13 cellular contexts compared by ENCODE assay signal in genomic region chr1:75392278-75392677, GRCh38.
DNase-seq lines count a peak whose midpoint lies in the region; ATAC-seq, FAIRE-seq and TF ChIP-seq lines count a peak whose summit lies in the region.
"Had no signal": no experiment of that assay in that cellular context is flagged by ENCODE, and none has a peak within 500 bp of the region (broad histone marks: within the 10 kb centered on the region; RNA-seq: fewer than 3 reads in every experiment).

No MANE protein-coding gene starts in this region.

- no peak overlapping the region for H3K27ac Mint-ChIP-seq in progenitor cell of endocrine pancreas
- H3K27ac Mint-ChIP-seq: activated naive CD4-positive, alpha-beta T cell treated with anti-CD3 and anti-CD28 coated beads, Interleukin-2, amount 10 ng/mL, durations not matched to agents 7 days and 5 days; immature natural killer cell; T-cell had no signal

- no peaks in the 10 kb centered on the region for H3K27me3 Mint-ChIP-seq in progenitor cell of endocrine pancreas
- H3K27me3 Mint-ChIP-seq: activated naive CD4-positive, alpha-beta T cell treated with anti-CD3 and anti-CD28 coated beads, Interleukin-2, amount 10 ng/mL, durations not matched to agents 7 days and 5 days; T-cell had no signal

- H2AFZ ChIP-seq in GM12878 (ENCODE audit: control insufficient read depth, low read depth, low read length) (no peak overlapping the region), PC-9 (no peak overlapping the region)

- peak; percentile 90 for ATAC-seq in GM19023 (IDR thresholded peaks at IDR 0.05; ENCODE audit: unreplicated experiment)
- ATAC-seq in GM21723 (IDR thresholded peaks at IDR 0.05; ENCODE audit: unreplicated experiment), result peak; percentile 71
- ATAC-seq in HG03095 (IDR thresholded peaks at IDR 0.05; ENCODE audit: unreplicated experiment), result peak; percentile 77
- ATAC-seq in GM12878, result peak; percentile 57
- ATAC-seq: T-cell had no signal

- H3F3A ChIP-seq in PC-9 (ENCODE audit: insufficient read depth, low read depth), result no peaks in the 10 kb centered on the region

- H3K27me3 ChIP-seq in GM12878 (replicated peaks in 1 of 2; ENCODE audit: control insufficient read depth in 2 of 2, insufficient read depth in 2 of 2, low read length in 1 of 2) (no peaks in the 10 kb centered on the region), PC-9 (ENCODE audit: insufficient read depth, low read depth) (no peaks in the 10 kb centered on the region)
- H3K27me3 ChIP-seq: right atrium auricular region had no signal

- H3K79me2 ChIP-seq in GM12878 (ENCODE audit: control insufficient read depth, insufficient read depth, low read length) (no peaks in the 10 kb centered on the region), PC-9 (ENCODE audit: low read depth) (no peaks in the 10 kb centered on the region)

- H3K9me2 ChIP-seq in PC-9 (ENCODE audit: insufficient read depth), result no peaks in the 10 kb centered on the region

- no peaks in the 10 kb centered on the region for H3K36me3 ChIP-seq in GM12878 (ENCODE audit: control insufficient read depth in 2 of 2, insufficient read depth in 2 of 2, low read length in 1 of 2)
- H3K36me3 ChIP-seq in PC-9 (ENCODE audit: low read depth), result no peaks in the 10 kb centered on the region
- H3K36me3 ChIP-seq: right atrium auricular region had no signal

- peaks cover 39% of the 10 kb centered on the region for H3K9me3 Mint-ChIP-seq in progenitor cell of endocrine pancreas (ENCODE audit: low read depth)

- RAD21 ChIA-PET in GM12878 (lab: Charles Lee; ENCODE audit: unreplicated experiment), result no interaction called here

- H4K20me1 ChIP-seq in GM12878 (ENCODE audit: control insufficient read depth, insufficient read depth) (no peaks in the 10 kb centered on the region), PC-9 (ENCODE audit: insufficient read depth) (peaks cover 3% of the 10 kb centered on the region; the same call in 1 of the 2 replicates)

- TF ChIP-seq POLR2A in GM12878 (IDR thresholded peaks at IDR 0.05; ENCODE audit: low read depth, low read length), result no peak

- FAIRE-seq in GM12878 (lab: Jason Lieb, UNC), result no peak
- FAIRE-seq in GM19239 (lab: Jason Lieb, UNC), result no peak

- no peak for TF ChIP-seq EP300 in GM12878 (IDR thresholded peaks at IDR 0.05; ENCODE audit: borderline replicate concordance in 1 of 2, control insufficient read depth in 1 of 2, low read depth in 2 of 2, low read length in 2 of 2)

- H3K9me3 ChIP-seq in GM12878 (replicated peaks; ENCODE audit: control insufficient read depth, insufficient read depth, low read length) (no peaks in the 10 kb centered on the region), PC-9 (ENCODE audit: insufficient read depth, low read depth) (no peaks in the 10 kb centered on the region)

- H3K4me3 ChIP-seq in GM12878 (no peak overlapping the region), PC-9 (no peak overlapping the region)
- H3K4me3 ChIP-seq: right atrium auricular region had no signal

- H3K4me1 ChIP-seq in GM12878 (ENCODE audit: control insufficient read depth, insufficient read depth, low read length) (no peaks in the 10 kb centered on the region), PC-9 (replicated peaks; ENCODE audit: insufficient read depth) (no peaks in the 10 kb centered on the region)
- H3K4me1 ChIP-seq: right atrium auricular region had no signal

- no peaks in the 10 kb centered on the region for H3K4me1 Mint-ChIP-seq in progenitor cell of endocrine pancreas (ENCODE audit: low read depth)
- H3K4me1 Mint-ChIP-seq: immature natural killer cell, T-cell had no signal

- BruUV-seq in GM12878 (replicated peaks; lab: Mats Ljungman, UMichigan), result no TSS peak
- no TSS peak for BruUV-seq in PC-9 (replicated peaks; lab: Mats Ljungman, UMichigan)

- 4% methylated on average over 1 of the region's 1 CpG for WGBS in GM12878 (ENCODE audit: insufficient coverage, insufficient replicate concordance, low lambda C conversion rate, missing lambda C conversion rate)

- H3K9ac ChIP-seq in GM12878 (ENCODE audit: control insufficient read depth, insufficient read depth, low read length), result no peak overlapping the region

- TF ChIP-seq CTCF in GM12878 (IDR thresholded peaks at IDR 0.05 in 2 of 3, conservative IDR thresholded peaks at IDR 0.05 in 1 of 3; ENCODE audit: control insufficient read depth in 2 of 3, extremely low read depth in 1 of 3, insufficient read depth in 1 of 3, low read depth in 3 of 3, low read length in 3 of 3) (no peak), progenitor cell of endocrine pancreas (IDR thresholded peaks at IDR 0.05; ENCODE audit: unreplicated experiment) (no peak), PC-9 (conservative IDR thresholded peaks at IDR 0.05) (no peak)

- CTCF ChIA-PET in GM12878 (lab: Yijun Ruan, JAX) (no interaction called here), PC-9 (lab: Charles Lee) (no interaction called here)

- H3K36me3 Mint-ChIP-seq in progenitor cell of endocrine pancreas (ENCODE audit: insufficient read depth), result peaks cover 8% of the 10 kb centered on the region
- H3K36me3 Mint-ChIP-seq: activated naive CD4-positive, alpha-beta T cell treated with anti-CD3 and anti-CD28 coated beads, Interleukin-2, amount 10 ng/mL, durations not matched to agents 7 days and 5 days; T-cell had no signal

- intact Hi-C loops in GM12878 (cut with micrococcal nuclease; ENCODE audit: unreplicated experiment), result no loop called here
- intact Hi-C loops in PC-9 (cut with micrococcal nuclease; ENCODE audit: unreplicated experiment), result no loop called here

- POLR2A ChIA-PET in GM12878 (lab: Charles Lee), result no interaction called here
- POLR2A ChIA-PET in PC-9 (lab: Charles Lee; ENCODE audit: unreplicated experiment), result no interaction called here

- H3K27ac ChIP-seq in GM12878 (ENCODE audit: control insufficient read depth, insufficient read depth), result no peak overlapping the region
- no peak overlapping the region for H3K27ac ChIP-seq in PC-9
- H3K27ac ChIP-seq: right atrium auricular region had no signal

- no peak overlapping the region for H3K4me3 Mint-ChIP-seq in progenitor cell of endocrine pancreas (ENCODE audit: low read depth)
- H3K4me3 Mint-ChIP-seq: activated naive CD4-positive, alpha-beta T cell treated with anti-CD3 and anti-CD28 coated beads, Interleukin-2, amount 10 ng/mL, durations not matched to agents 7 days and 5 days; immature natural killer cell; T-cell had no signal

- in situ Hi-C loops in GM12878 (cut with MboI), result no loop called here

- DNase-seq in GM12878 (ENCODE audit: low read depth, low spot score) (no peak), progenitor cell of endocrine pancreas (ENCODE audit: low spot score, unreplicated experiment) (no peak), PC-9 (no peak), GM19239 (ENCODE audit: insufficient read length, low spot score) (no peak)
- no peak for DNase-seq in activated T-cell treated with anti-CD3 and anti-CD28 coated beads, Interleukin-2, amount 50 U/mL, for 48 hours
- DNase-seq: activated CD4-positive, alpha-beta T cell treated with anti-CD3 and anti-CD28 coated beads, Interleukin-2, amount 50 U/mL, for 1 hour; activated naive CD4-positive, alpha-beta T cell treated with anti-CD3 and anti-CD28 coated beads, Interleukin-2, amount 10 ng/mL, durations not matched to agents 7 days and 5 days; immature natural killer cell; T-cell had no signal

- H3K4me2 ChIP-seq in GM12878 (ENCODE audit: control insufficient read depth, insufficient read depth) (no peak overlapping the region), PC-9 (no peak overlapping the region)

- TF ChIP-seq RAD21 in GM12878 (IDR thresholded peaks at IDR 0.05; ENCODE audit: insufficient read depth, low read depth, low read length), result no peak

- SMC1A ChIA-PET in GM12878 (lab: Charles Lee; ENCODE audit: uncharacterized antibody, unreplicated experiment), result no interaction called here

TF ChIP-seq in GM12878, 131 proteins besides CTCF, POLR2A, EP300 and RAD21:
- TF ChIP-seq PRDM15 (CRISPR knock-in tag; IDR thresholded peaks at IDR 0.05) (no peak), RUNX3 (IDR thresholded peaks at IDR 0.05; ENCODE audit: low read length) (peak; percentile 21; the same call in 1 of the 2 replicates)
